ENCODE assay signal across 1 cellular context in the genomic region with DNA sequence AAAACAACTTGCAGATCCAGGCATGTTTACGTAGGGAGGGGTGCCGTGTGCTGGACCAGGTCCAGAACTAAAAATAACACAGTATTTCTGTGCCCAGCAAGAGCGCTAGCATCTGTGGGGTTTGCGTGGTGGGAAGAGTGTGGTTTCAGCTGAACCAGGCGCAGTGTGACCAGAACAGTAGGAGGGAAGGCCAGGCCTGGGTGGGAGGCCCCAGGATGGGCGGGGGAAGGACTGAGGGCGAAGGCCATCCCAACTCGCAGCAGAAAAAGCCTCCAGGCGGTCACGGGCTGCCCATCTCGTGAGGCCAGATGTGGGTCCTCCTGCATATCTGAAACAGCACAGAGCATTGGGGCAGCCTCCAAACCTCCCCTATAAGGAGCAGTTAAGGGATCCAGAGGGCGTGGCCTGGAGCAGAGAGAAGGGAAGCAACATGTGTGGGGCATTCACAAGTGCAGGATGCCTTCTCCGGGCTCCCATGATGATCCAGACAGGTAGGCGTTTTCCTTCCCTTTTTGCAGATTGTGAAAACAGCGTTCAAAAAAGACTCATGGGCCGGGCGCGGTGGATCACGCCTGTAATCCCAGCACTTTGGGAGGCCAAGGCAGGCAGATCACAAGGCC.
TF ChIP-seq lines count a peak whose summit lies in the region.

No MANE protein-coding gene starts in this region.

TF ChIP-seq in H1, 55 proteins besides CTCF, POLR2A, EP300 and RAD21 (continued from another document):
- no peak for TF ChIP-seq TEAD4 (IDR thresholded peaks at IDR 0.05; ENCODE audit: low read depth, low read length)
- no peak for TF ChIP-seq TAF7 (optimal IDR thresholded peaks at IDR 0.05; ENCODE audit: borderline replicate concordance, low read depth, low read length)
- no peak for TF ChIP-seq NRF1 (IDR thresholded peaks at IDR 0.05; ENCODE audit: low read depth, low read length)
- no peak for TF ChIP-seq CHD1 (IDR thresholded peaks at IDR 0.05; ENCODE audit: low read depth, low read length)
